Comparison of ENCODE assay signal across 1 cellular context in genomic region chr19:45058622-45059159, GRCh38.
TF ChIP-seq lines count a peak whose summit lies in the region.

No MANE protein-coding gene starts in this region.

TF ChIP-seq in SK-N-SH, 30 proteins besides CTCF, POLR2A, EP300 and RAD21 (continued from another document):
- TF ChIP-seq RXRA (IDR thresholded peaks at IDR 0.05; ENCODE audit: borderline replicate concordance, low read depth), result no peak
- TF ChIP-seq, protein P1, sequence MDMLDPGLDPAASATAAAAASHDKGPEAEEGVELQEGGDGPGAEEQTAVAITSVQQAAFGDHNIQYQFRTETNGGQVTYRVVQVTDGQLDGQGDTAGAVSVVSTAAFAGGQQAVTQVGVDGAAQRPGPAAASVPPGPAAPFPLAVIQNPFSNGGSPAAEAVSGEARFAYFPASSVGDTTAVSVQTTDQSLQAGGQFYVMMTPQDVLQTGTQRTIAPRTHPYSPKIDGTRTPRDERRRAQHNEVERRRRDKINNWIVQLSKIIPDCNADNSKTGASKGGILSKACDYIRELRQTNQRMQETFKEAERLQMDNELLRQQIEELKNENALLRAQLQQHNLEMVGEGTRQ (IDR thresholded peaks at IDR 0.05; ENCODE audit: borderline replicate concordance, low read depth, low read length), result no peak
